Comparison of ENCODE assay signal across 8 cellular contexts in genomic region chr18:77207540-77207939, GRCh38. TPM values are rescaled to one million over a fixed set of nuclear protein-coding genes. Genes with fewer than 3 reads are reported as not detected.
DNase-seq lines count a peak whose midpoint lies in the region; ATAC-seq and TF ChIP-seq lines count a peak whose summit lies in the region.

No MANE protein-coding gene starts in this region.

- TF ChIP-seq CTCF in cardiac muscle cell (IDR thresholded peaks at IDR 0.05; ENCODE audit: low read depth, low read length) = peak; percentile 80

- H3K36me3 ChIP-seq in cardiac muscle cell = no peaks in the 10 kb centered on the region

- intact Hi-C loops in sciatic nerve (cut with DNase I) = loop anchor here (10.0 kb wide), 1 partner anchor 113 kb away; no protein-coding TSS in a partner anchor

- no peaks in the 10 kb centered on the region for H3K27me3 ChIP-seq in cardiac muscle cell

- DNase-seq in activated gamma-delta T cell treated with Interleukin-2 at 50 U/mL for 16 hours (peak; percentile 35), activated gamma-delta T cell (lab: John Stamatoyannopoulos, UW) (no peak), RPMI7951 (ENCODE audit: low read depth) (peak; percentile 82), cardiac muscle cell (ENCODE audit: low read depth in 1 of 2, low spot score in 1 of 2) (peak in 1 of 2 donors; percentile 87), sciatic nerve (ENCODE audit: low spot score) (peak; percentile 83), D341Med (ENCODE audit: low spot score) (no peak)
- peak; percentile 49 for DNase-seq in activated naive CD4-positive, alpha-beta T cell treated with anti-CD3 and anti-CD28 coated beads, Interleukin-2, amount 50 U/mL, for 16 hours

- no peak overlapping the region for H3K4me3 ChIP-seq in cardiac muscle cell

- H3K27ac ChIP-seq in cardiac muscle cell = no peak overlapping the region

- H3K4me1 ChIP-seq in cardiac muscle cell (ENCODE audit: low read depth) = no peaks in the 10 kb centered on the region

- ATAC-seq in HG03280 (IDR thresholded peaks at IDR 0.05; ENCODE audit: unreplicated experiment) (peak; percentile 38), sciatic nerve (peak; percentile 86)

- H3K9me3 ChIP-seq in cardiac muscle cell (ENCODE audit: low read depth) = no peaks in the 10 kb centered on the region

RNA-seq across cellular contexts. Expression of gene GALR1, which starts 42.1 kb away (rescaled TPM):
- not detected in 2 replicates for total RNA-seq in RPMI7951 (2014; rRNA removed; shearing (Covaris generic))
- total RNA-seq in cardiac muscle cell = not detected in 2 replicates
- polyA plus RNA-seq in cardiac muscle cell = not detected in 2 replicates
- 0.13 TPM for total RNA-seq in sciatic nerve

Comparison
In these comparisons a context has a peak if more than half of its experiments do, and no peak if none do; other contexts are left out.
1. DNase-seq: peak in activated gamma-delta T cell treated with Interleukin-2 at 50 U/mL for 16 hours (single experiment), RPMI7951 (single experiment), activated naive CD4-positive, alpha-beta T cell treated with anti-CD3 and anti-CD28 coated beads, Interleukin-2, amount 50 U/mL, for 16 hours (single experiment) and sciatic nerve (single experiment); none in activated gamma-delta T cell (single experiment) and D341Med (single experiment).